ENCODE assay signal across 25 cellular contexts in the genomic region with DNA sequence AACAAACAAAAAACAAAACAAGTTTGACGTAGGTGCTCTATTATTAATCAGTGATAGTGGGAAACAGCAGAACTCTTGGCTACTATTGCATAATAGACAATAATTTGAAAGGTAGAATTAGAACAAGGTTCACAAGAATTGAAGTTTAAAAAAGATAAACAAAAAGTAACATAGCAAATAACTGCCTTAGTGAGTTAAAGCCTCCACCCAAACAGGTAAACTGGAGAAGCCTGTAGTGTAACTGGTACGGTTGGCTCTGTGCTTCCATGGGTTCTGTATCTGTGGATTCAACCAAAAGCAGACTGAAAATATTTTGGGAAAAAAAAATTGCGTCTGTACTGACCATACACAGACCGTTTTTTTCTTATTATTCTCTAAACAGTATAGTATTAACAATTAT.
"Had no signal": no experiment of that assay in that cellular context is flagged by ENCODE, and none has a peak within 500 bp of the region (broad histone marks: within the 10 kb centered on the region; RNA-seq: fewer than 3 reads in every experiment).

No MANE protein-coding gene starts in this region.

- H3K27me3 ChIP-seq: dorsolateral prefrontal cortex, esophagus muscularis mucosa, foreskin keratinocyte, gastroesophageal sphincter, heart left ventricle, hepatocyte, left lung had no signal

- H3K27ac ChIP-seq: coronary artery, dorsolateral prefrontal cortex, esophagus muscularis mucosa, foreskin keratinocyte, gastroesophageal sphincter, heart left ventricle, hepatocyte, left lung, lower lobe of right lung had no signal

- H2AFZ ChIP-seq: hepatocyte had no signal

- FAIRE-seq: colon, endothelial cell of umbilical vein, frontal cortex, kidney had no signal

- DNase-seq: dermis blood vessel endothelial cell; dorsolateral prefrontal cortex; effector CD4-positive, alpha-beta T cell; effector memory CD4-positive, alpha-beta T cell; foreskin keratinocyte; heart left ventricle; hypothalamus; immature natural killer cell; islet precursor cell; kidney; kidney glomerular epithelial cell; left colon; left lung; left ventricle myocardium superior; lower lobe of right lung; mesenchymal stem cell; mucosa of descending colon; naive B cell had no signal

- H3K9me3 ChIP-seq: esophagus muscularis mucosa, gastroesophageal sphincter, heart left ventricle, left lung, lower lobe of right lung, mucosa of descending colon had no signal

- H3K4me2 ChIP-seq: hepatocyte had no signal

- H3K4me1 ChIP-seq: foreskin keratinocyte, left lung had no signal

- ATAC-seq: foreskin keratinocyte, gastroesophageal sphincter, heart left ventricle, left colon, left lung, left ventricle myocardium superior, lower lobe of right lung, mucosa of descending colon had no signal

- H3K4me3 ChIP-seq: coronary artery, dorsolateral prefrontal cortex, esophagus muscularis mucosa, gastroesophageal sphincter, heart left ventricle, hepatocyte, left lung, lower lobe of right lung, mucosa of descending colon had no signal
